ENCODE assay signal across 16 cellular contexts in the genomic region with DNA sequence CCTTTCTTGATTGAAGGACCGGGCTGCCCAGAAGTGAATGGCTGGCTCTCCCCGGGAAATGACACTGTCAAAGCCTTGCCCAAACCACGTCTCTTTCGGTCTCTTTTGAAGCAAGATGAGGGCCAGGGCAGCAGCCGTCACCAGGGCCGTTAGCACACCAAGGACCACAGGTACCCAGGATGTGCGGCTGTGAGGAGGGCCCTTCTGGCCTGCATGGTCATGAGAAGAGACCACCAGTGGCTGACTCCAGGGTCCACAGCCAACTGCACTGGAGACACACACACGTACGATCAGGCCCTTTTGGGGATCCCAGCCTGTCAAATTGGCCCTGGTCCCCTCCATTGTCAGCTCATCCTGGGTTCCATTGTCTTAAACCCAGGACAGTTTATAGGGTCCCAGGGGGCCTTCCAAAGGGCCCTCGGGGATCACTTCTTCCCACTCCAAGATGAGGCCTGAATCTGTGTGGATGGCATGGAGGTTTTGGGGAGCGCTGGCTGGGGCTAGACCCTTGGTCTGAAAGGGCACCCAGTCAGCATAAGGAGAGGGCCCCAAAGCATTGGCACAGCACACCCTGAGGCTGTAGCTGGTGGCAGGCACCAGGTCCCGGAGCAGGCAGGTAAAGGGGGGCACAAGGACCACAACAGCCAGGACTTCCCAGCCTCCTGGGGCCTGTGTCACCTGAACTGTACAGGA. TPM values are rescaled to one million over a fixed set of nuclear protein-coding genes. Genes with fewer than 3 reads are reported as not detected.
A peak's percentile ranks its signal among the peaks of the same experiment; 100 is the strongest.
DNase-seq lines count a peak whose midpoint lies in the region; ATAC-seq and TF ChIP-seq lines count a peak whose summit lies in the region.
"Had no signal": no experiment of that assay in that cellular context is flagged by ENCODE, and none has a peak within 500 bp of the region (broad histone marks: within the 10 kb centered on the region; RNA-seq: fewer than 3 reads in every experiment).

No MANE protein-coding gene starts in this region.

- no peak overlapping the region for H2BK120ac ChIP-seq in neuronal stem cell (ENCODE audit: low read depth, low read length)

- H4K91ac ChIP-seq in neuronal stem cell (ENCODE audit: low read depth, low read length, poor library complexity): no peak overlapping the region

- no CpG with 5 or more reads among the region's 12 CpGs for WGBS in neuronal stem cell (ENCODE audit: extremely low coverage in 2 of 2, insufficient read length in 2 of 2, insufficient replicate concordance in 1 of 2), 2 donors

- DNase-seq in neuronal stem cell (ENCODE audit: low spot score) (no peak), upper lobe of right lung (no peak), NCI-H1105 treated with DMSO at 0.1 percent for 48 hours (lab: John Stamatoyannopoulos, UW) (no peak), NCI-H446 treated with DMSO at 0.1 percent for 48 hours (lab: John Stamatoyannopoulos, UW) (no peak)
- DNase-seq: C1 segment of cervical spinal cord; Calu3; CD4-positive, alpha-beta memory T cell; COR-L47; DMS53; DMS79 treated with DMSO at 0.1 percent for 48 hours; GF-D8; GM23248; H7; HCEC 1CT had no signal

- no peak for TF ChIP-seq CTCF in upper lobe of right lung (IDR thresholded peaks at IDR 0.05)

- H3K23ac ChIP-seq in neuronal stem cell (ENCODE audit: low read depth, low read length, poor library complexity): no peak overlapping the region

- no peak overlapping the region for H3K4me2 ChIP-seq in neuronal stem cell (ENCODE audit: insufficient read depth, low read length, poor library complexity, severe bottlenecking)

- no peak overlapping the region for H2BK5ac ChIP-seq in neuronal stem cell (ENCODE audit: low read length)

- no peak overlapping the region for H2AFZ ChIP-seq in neuronal stem cell (ENCODE audit: low read length)
- H2AFZ ChIP-seq: GM23248 had no signal

- H2BK12ac ChIP-seq in neuronal stem cell (ENCODE audit: low read length): no peak overlapping the region

- H3K9me3 ChIP-seq in neuronal stem cell (replicated peaks in 1 of 2; ENCODE audit: control insufficient read depth in 2 of 2, insufficient read depth in 1 of 2, low read depth in 1 of 2, low read length in 2 of 2) (peaks cover 9 to 46% of the 10 kb centered on the region in 2 donors), upper lobe of right lung (peaks cover 15% of the 10 kb centered on the region)

- peaks cover 0 to 1% (median 0%) of the 10 kb centered on the region in 3 experiments for H3K27me3 ChIP-seq in neuronal stem cell (ENCODE audit: control insufficient read depth in 3 of 3, insufficient read depth in 3 of 3, low read depth in 1 of 3, low read length in 3 of 3)
- no peaks in the 10 kb centered on the region for H3K27me3 ChIP-seq in upper lobe of right lung

- no peak overlapping the region for H2BK15ac ChIP-seq in neuronal stem cell (ENCODE audit: low read length)

- no peak overlapping the region for H2AK5ac ChIP-seq in neuronal stem cell (ENCODE audit: low read depth, low read length)

- no peak overlapping the region for H3K14ac ChIP-seq in neuronal stem cell (ENCODE audit: low read length)

- peak overlapping the region; percentile 4 for H3K18ac ChIP-seq in neuronal stem cell (ENCODE audit: low read length)

- peaks cover 18 to 66% of the 10 kb centered on the region in 2 donors for H3K36me3 ChIP-seq in neuronal stem cell (replicated peaks in 1 of 2; ENCODE audit: control insufficient read depth in 2 of 2, insufficient read depth in 2 of 2, low read length in 2 of 2)
- H3K36me3 ChIP-seq in upper lobe of right lung: peaks cover 35% of the 10 kb centered on the region

- H3K9ac ChIP-seq in neuronal stem cell (ENCODE audit: low read depth, low read length, poor library complexity): no peak overlapping the region
- H3K9ac ChIP-seq: GM23248 had no signal

- peaks cover 2% of the 10 kb centered on the region for H3K79me1 ChIP-seq in neuronal stem cell (ENCODE audit: low read depth, low read length)

- H3K4ac ChIP-seq in neuronal stem cell (ENCODE audit: low read length): no peak overlapping the region

- no peak overlapping the region for H4K8ac ChIP-seq in neuronal stem cell (ENCODE audit: low read depth, low read length)

- no peak overlapping the region for H3K27ac ChIP-seq in neuronal stem cell (replicated peaks; ENCODE audit: low read length)
- no peak overlapping the region for H3K27ac ChIP-seq in upper lobe of right lung
- H3K27ac ChIP-seq: GM23248 had no signal

- H3K4me1 ChIP-seq in neuronal stem cell (ENCODE audit: control insufficient read depth in 2 of 2, insufficient read depth in 1 of 2, low read depth in 1 of 2, low read length in 2 of 2) (peaks cover 0 to 4% of the 10 kb centered on the region in 2 donors), upper lobe of right lung (no peaks in the 10 kb centered on the region)

- intact Hi-C loops in upper lobe of right lung (cut with DNase I): no loop called here

- ATAC-seq in esophagus mucosa (peak; percentile 42), upper lobe of right lung (peak; percentile 36), GM21528 (IDR thresholded peaks at IDR 0.05; ENCODE audit: low FRiP score, unreplicated experiment) (no peak)

- H3K4me3 ChIP-seq in neuronal stem cell (ENCODE audit: low read length in 2 of 2): no peak overlapping the region
- H3K4me3 ChIP-seq in upper lobe of right lung: no peak overlapping the region
- H3K4me3 ChIP-seq: GM23248 had no signal

RNA-seq across cellular contexts. Expression of gene ETFA, which starts 50.9 kb away (rescaled TPM):
- total RNA-seq in esophagus mucosa: 79.8 TPM
- polyA plus RNA-seq in neuronal stem cell (2013, experiment 1 of 2): 73.4 TPM
- 75.7 TPM for polyA plus RNA-seq in neuronal stem cell (2013, experiment 2 of 2)
- 71.3 TPM for total RNA-seq in upper lobe of right lung
